8 cellular contexts compared by ENCODE assay signal in genomic region chr1:193406901-193407300, GRCh38.
DNase-seq lines count a peak whose midpoint lies in the region; ATAC-seq and TF ChIP-seq lines count a peak whose summit lies in the region.

No MANE protein-coding gene starts in this region.

- H3K9me3 ChIP-seq in heart left ventricle = no peaks in the 10 kb centered on the region

- no peaks in the 10 kb centered on the region for H3K9me2 ChIP-seq in GM23338 (ENCODE audit: insufficient read depth)

- TF ChIP-seq CTCF in GM23338 (conservative IDR thresholded peaks at IDR 0.05; ENCODE audit: low read depth in 2 of 2) (peak; percentile 68 to 85), VCaP (conservative IDR thresholded peaks at IDR 0.05) (peak; percentile 72), heart left ventricle (IDR thresholded peaks at IDR 0.05) (peak; percentile 50 to 81 (median 73))

- H3K4me1 ChIP-seq in GM23338 (ENCODE audit: insufficient read depth) = no peaks in the 10 kb centered on the region
- H3K4me1 ChIP-seq in heart left ventricle = peaks cover 0 to 28% (median 8%) of the 10 kb centered on the region in 12 donors

- 0 to 6% (median 1%) methylated on average over 4 of the region's 4 CpGs for WGBS in heart left ventricle, 4 donors

- no peaks in the 10 kb centered on the region for H3K36me3 Mint-ChIP-seq in GM23338 (ENCODE audit: low read depth)

- H4K20me1 ChIP-seq in GM23338 (replicated peaks; ENCODE audit: insufficient read depth) = no peaks in the 10 kb centered on the region

- H3K36me3 ChIP-seq in GM23338 (ENCODE audit: insufficient read depth) (no peaks in the 10 kb centered on the region), heart left ventricle (no peaks in the 10 kb centered on the region)

- H3K27me3 ChIP-seq in GM23338 (ENCODE audit: insufficient read depth) (no peaks in the 10 kb centered on the region), heart left ventricle (no peaks in the 10 kb centered on the region)

- H3K4me3 Mint-ChIP-seq in GM23338 = no peak overlapping the region

- no peak overlapping the region for H3K27ac Mint-ChIP-seq in GM23338

- no peak overlapping the region for H3K4me3 ChIP-seq in GM23338
- H3K4me3 ChIP-seq in heart left ventricle = no peak overlapping the region
- H3K4me3 ChIP-seq in skeletal muscle cell (ENCODE audit: low read depth, low read length) = no peak overlapping the region

- H3K4me1 Mint-ChIP-seq in GM23338 = no peaks in the 10 kb centered on the region

- H3F3A ChIP-seq in GM23338 (replicated peaks; ENCODE audit: low read depth) = no peaks in the 10 kb centered on the region

- H3K9me3 Mint-ChIP-seq in GM23338 = no peaks in the 10 kb centered on the region

- H3K27ac ChIP-seq in GM23338 (ENCODE audit: low read depth) = no peak overlapping the region
- no peak overlapping the region for H3K27ac ChIP-seq in VCaP
- H3K27ac ChIP-seq in heart left ventricle = peak overlapping the region in 3 of 12 donors; percentile 0 to 26 (median 13)

- H3K4me2 ChIP-seq in GM23338 = no peak overlapping the region

- TF ChIP-seq POLR2A in heart left ventricle (IDR thresholded peaks at IDR 0.05) = no peak

- intact Hi-C loops in heart left ventricle (cut with DNase I) = loop anchor here in 7 of 10 donors (5.0 to 10.0 kb wide), 7 partner anchors 145 to 888 kb away; partner anchors contain the start of gene B3GALT2 (in 6 of the 7)

- H3K79me2 ChIP-seq in GM23338 (replicated peaks; ENCODE audit: insufficient read depth) = no peaks in the 10 kb centered on the region

- H2AFZ ChIP-seq in GM23338 = no peak overlapping the region

- ATAC-seq in GM23338 (no peak; the same call in 2 of the 3 replicates), heart left ventricle (peak in 1 of 4 donors; percentile 31)

- no peaks in the 10 kb centered on the region for H3K27me3 Mint-ChIP-seq in GM23338 (ENCODE audit: insufficient read depth, low read depth, poor library complexity)

- DNase-seq in SIG-M5 treated with dmso at 0.1 percent for 504 hours (lab: John Stamatoyannopoulos, UW; ENCODE audit: unreplicated experiment) (peak; percentile 61), SIG-M5 (lab: John Stamatoyannopoulos, UW) (no peak), GM23338 (ENCODE audit: low spot score) (peak; percentile 76), MV-4-11 (lab: John Stamatoyannopoulos, UW) (peak; percentile 24), heart left ventricle (no peak), skeletal muscle cell (ENCODE audit: low read depth) (peak; percentile 25), mucosa of gallbladder (ENCODE audit: low spot score) (no peak)

TF ChIP-seq in GM23338, 12 proteins besides CTCF, POLR2A, EP300 and RAD21 (continues in another document):
- no peak for TF ChIP-seq ETS1 (IDR thresholded peaks at IDR 0.05)
- no peak for TF ChIP-seq ZNF331 (CRISPR knock-in tag; IDR thresholded peaks at IDR 0.05; ENCODE audit: low read depth)
- TF ChIP-seq ZNF114 (CRISPR knock-in tag; IDR thresholded peaks at IDR 0.05) = no peak
- TF ChIP-seq CREB1 (CRISPR knock-in tag; IDR thresholded peaks at IDR 0.05; ENCODE audit: low read depth) = no peak
- no peak for TF ChIP-seq STAT1 (IDR thresholded peaks at IDR 0.05; ENCODE audit: unreplicated experiment)
- TF ChIP-seq POLR2AphosphoS5 (IDR thresholded peaks at IDR 0.05; ENCODE audit: low read depth) = no peak
- TF ChIP-seq JUNB (IDR thresholded peaks at IDR 0.05; ENCODE audit: unreplicated experiment) = no peak
- no peak for TF ChIP-seq EZH2phosphoT487 (IDR thresholded peaks at IDR 0.05; ENCODE audit: unreplicated experiment)
- no peak for TF ChIP-seq ZNF462 (CRISPR knock-in tag; IDR thresholded peaks at IDR 0.05)
- TF ChIP-seq, protein P1, sequence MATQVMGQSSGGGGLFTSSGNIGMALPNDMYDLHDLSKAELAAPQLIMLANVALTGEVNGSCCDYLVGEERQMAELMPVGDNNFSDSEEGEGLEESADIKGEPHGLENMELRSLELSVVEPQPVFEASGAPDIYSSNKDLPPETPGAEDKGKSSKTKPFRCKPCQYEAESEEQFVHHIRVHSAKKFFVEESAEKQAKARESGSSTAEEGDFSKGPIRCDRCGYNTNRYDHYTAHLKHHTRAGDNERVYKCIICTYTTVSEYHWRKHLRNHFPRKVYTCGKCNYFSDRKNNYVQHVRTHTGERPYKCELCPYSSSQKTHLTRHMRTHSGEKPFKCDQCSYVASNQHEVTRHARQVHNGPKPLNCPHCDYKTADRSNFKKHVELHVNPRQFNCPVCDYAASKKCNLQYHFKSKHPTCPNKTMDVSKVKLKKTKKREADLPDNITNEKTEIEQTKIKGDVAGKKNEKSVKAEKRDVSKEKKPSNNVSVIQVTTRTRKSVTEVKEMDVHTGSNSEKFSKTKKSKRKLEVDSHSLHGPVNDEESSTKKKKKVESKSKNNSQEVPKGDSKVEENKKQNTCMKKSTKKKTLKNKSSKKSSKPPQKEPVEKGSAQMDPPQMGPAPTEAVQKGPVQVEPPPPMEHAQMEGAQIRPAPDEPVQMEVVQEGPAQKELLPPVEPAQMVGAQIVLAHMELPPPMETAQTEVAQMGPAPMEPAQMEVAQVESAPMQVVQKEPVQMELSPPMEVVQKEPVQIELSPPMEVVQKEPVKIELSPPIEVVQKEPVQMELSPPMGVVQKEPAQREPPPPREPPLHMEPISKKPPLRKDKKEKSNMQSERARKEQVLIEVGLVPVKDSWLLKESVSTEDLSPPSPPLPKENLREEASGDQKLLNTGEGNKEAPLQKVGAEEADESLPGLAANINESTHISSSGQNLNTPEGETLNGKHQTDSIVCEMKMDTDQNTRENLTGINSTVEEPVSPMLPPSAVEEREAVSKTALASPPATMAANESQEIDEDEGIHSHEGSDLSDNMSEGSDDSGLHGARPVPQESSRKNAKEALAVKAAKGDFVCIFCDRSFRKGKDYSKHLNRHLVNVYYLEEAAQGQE (IDR thresholded peaks at IDR 0.05; ENCODE audit: unreplicated experiment) = no peak

Comparison
In these comparisons a context has a peak if more than half of its experiments do, and no peak if none do; other contexts are left out.
1. DNase-seq: peak in SIG-M5 treated with dmso at 0.1 percent for 504 hours (single experiment), GM23338 (single experiment), MV-4-11 (single experiment) and skeletal muscle cell (single experiment); none in SIG-M5 (single experiment), heart left ventricle (0 of 5) and mucosa of gallbladder (single experiment).
2. Peak in every context shown above with its lines, with median percentiles within 50 percentile points of each other: CTCF ChIP-seq.